7 cellular contexts compared by ENCODE assay signal in genomic region chr19:41541990-41542584, GRCh38. TPM values are rescaled to one million over a fixed set of nuclear protein-coding genes. Genes with fewer than 3 reads are reported as not detected.
A peak's percentile ranks its signal among the peaks of the same experiment; 100 is the strongest.
DNase-seq lines count a peak whose midpoint lies in the region; ATAC-seq and TF ChIP-seq lines count a peak whose summit lies in the region.

No MANE protein-coding gene starts in this region.

- no peak overlapping the region for H3K4me3 ChIP-seq in GM12865 (ENCODE audit: low read depth, low read length)
- no peak overlapping the region for H3K4me3 ChIP-seq in epithelial cell of proximal tubule (ENCODE audit: low read depth, low read length)

- H3K27ac Mint-ChIP-seq in osteocyte (ENCODE audit: unreplicated experiment): no peak overlapping the region

- no peaks in the 10 kb centered on the region for H3K4me1 Mint-ChIP-seq in osteocyte (ENCODE audit: unreplicated experiment)

- TF ChIP-seq CTCF in GM12865 (IDR thresholded peaks at IDR 0.05; ENCODE audit: insufficient read depth, low read depth, low read length, missing control alignments): peak; percentile 64
- peak; percentile 78 for TF ChIP-seq CTCF in epithelial cell of proximal tubule (conservative IDR thresholded peaks at IDR 0.05; ENCODE audit: low read depth, low read length)
- peak; percentile 49 for TF ChIP-seq CTCF in osteocyte (IDR thresholded peaks at IDR 0.05)

- ATAC-seq in HG03460 (IDR thresholded peaks at IDR 0.05; ENCODE audit: unreplicated experiment): no peak

- H3K4me3 Mint-ChIP-seq in osteocyte (ENCODE audit: unreplicated experiment): no peak overlapping the region

- H3K36me3 Mint-ChIP-seq in osteocyte (ENCODE audit: unreplicated experiment): no peaks in the 10 kb centered on the region

- H3K27me3 Mint-ChIP-seq in osteocyte (ENCODE audit: unreplicated experiment): peaks cover 15% of the 10 kb centered on the region

- DNase-seq in GM12865 (ENCODE audit: low read depth): peak; percentile 86
- peak; percentile 87 for DNase-seq in NCI-H2227 (lab: John Stamatoyannopoulos, UW; ENCODE audit: unreplicated experiment)
- DNase-seq in activated CD8-positive, alpha-beta memory T cell treated with anti-CD3 and anti-CD28 coated beads for 24 hours: peak; percentile 89
- DNase-seq in epithelial cell of proximal tubule (ENCODE audit: low read depth): no peak
- DNase-seq in osteocyte (ENCODE audit: extremely low spot score, unreplicated experiment): no peak
- DNase-seq in islet precursor cell: no peak

- H3K9me3 Mint-ChIP-seq in osteocyte (ENCODE audit: unreplicated experiment): no peaks in the 10 kb centered on the region

RNA-seq across cellular contexts. Expression of gene CEACAM21, which starts 33.9 kb away (rescaled TPM):
- total RNA-seq in epithelial cell of proximal tubule (not detected in 2 replicates), osteocyte (not detected in 2 replicates)

Comparison
In these comparisons a context has a peak if more than half of its experiments do, and no peak if none do; other contexts are left out.
1. DNase-seq: peak in GM12865 (single experiment), NCI-H2227 (single experiment) and activated CD8-positive, alpha-beta memory T cell treated with anti-CD3 and anti-CD28 coated beads for 24 hours (single experiment); none in epithelial cell of proximal tubule (single experiment), osteocyte (single experiment) and islet precursor cell (single experiment).
2. Peak in every context shown above with its lines, with median percentiles within 50 percentile points of each other: CTCF ChIP-seq.